Comparison of ENCODE assay signal across 18 cellular contexts in genomic region chr4:48255959-48256342, GRCh38. TPM values are rescaled to one million over a fixed set of nuclear protein-coding genes. Genes with fewer than 3 reads are reported as not detected.
DNase-seq lines count a peak whose midpoint lies in the region; ATAC-seq, FAIRE-seq and TF ChIP-seq lines count a peak whose summit lies in the region.
"Had no signal": no experiment of that assay in that cellular context is flagged by ENCODE, and none has a peak within 500 bp of the region (broad histone marks: within the 10 kb centered on the region; RNA-seq: fewer than 3 reads in every experiment).

No MANE protein-coding gene starts in this region.

- no peaks in the 10 kb centered on the region for H3K9me3 Mint-ChIP-seq in activated T-cell treated with anti-CD3 and anti-CD28 coated beads, Interleukin-2, amount 50 U/mL, for 72 hours
- H3K9me3 Mint-ChIP-seq in activated T-cell treated with anti-CD3 and anti-CD28 coated beads, Interleukin-2, amount 50 U/mL, for 4 hours: no peaks in the 10 kb centered on the region

- H3K9me2 ChIP-seq in Loucy (replicated peaks; ENCODE audit: low read depth, low read length): no peaks in the 10 kb centered on the region
- H3K9me2 ChIP-seq: SK-N-SH had no signal

- peaks cover 1% of the 10 kb centered on the region for H3K4me1 Mint-ChIP-seq in activated T-cell treated with anti-CD3 and anti-CD28 coated beads, Interleukin-2, amount 50 U/mL, for 72 hours (ENCODE audit: low read depth)
- H3K4me1 Mint-ChIP-seq in activated T-cell treated with anti-CD3 and anti-CD28 coated beads, Interleukin-2, amount 50 U/mL, for 4 hours (ENCODE audit: low read depth): peaks cover 3% of the 10 kb centered on the region

- H3K4me3 ChIP-seq in Loucy (ENCODE audit: low read length, poor library complexity, severe bottlenecking): peak overlapping the region; percentile 7
- H3K4me3 ChIP-seq in GM12878: no peak overlapping the region
- H3K4me3 ChIP-seq: MG63 had no signal

- TF ChIP-seq CTCF in Loucy (conservative IDR thresholded peaks at IDR 0.05; ENCODE audit: low read length): no peak
- no peak for TF ChIP-seq CTCF in GM12878 (IDR thresholded peaks at IDR 0.05 in 2 of 3, conservative IDR thresholded peaks at IDR 0.05 in 1 of 3; ENCODE audit: control insufficient read depth in 2 of 3, extremely low read depth in 1 of 3, insufficient read depth in 1 of 3, low read depth in 3 of 3, low read length in 3 of 3)

- no peak for TF ChIP-seq EP300 in GM12878 (IDR thresholded peaks at IDR 0.05; ENCODE audit: borderline replicate concordance in 1 of 2, control insufficient read depth in 1 of 2, low read depth in 2 of 2, low read length in 2 of 2)

- FAIRE-seq in GM12891 (lab: Jason Lieb, UNC) (peak; percentile 76), GM12878 (lab: Jason Lieb, UNC) (no peak), RCC 7860 (lab: Jason Lieb, UNC) (no peak)
- FAIRE-seq: H54 had no signal

- no peaks in the 10 kb centered on the region for H3K36me3 Mint-ChIP-seq in activated T-cell treated with anti-CD3 and anti-CD28 coated beads, Interleukin-2, amount 50 U/mL, for 72 hours (ENCODE audit: insufficient read depth in 2 of 2)
- H3K36me3 Mint-ChIP-seq in activated T-cell treated with anti-CD3 and anti-CD28 coated beads, Interleukin-2, amount 50 U/mL, for 4 hours (ENCODE audit: insufficient read depth): no peaks in the 10 kb centered on the region

- 92% methylated on average over 4 of the region's 4 CpGs for WGBS in GM12878 (ENCODE audit: insufficient coverage, insufficient replicate concordance, low lambda C conversion rate, missing lambda C conversion rate)

- H3K9ac ChIP-seq in Loucy (ENCODE audit: low read depth, low read length, poor library complexity, severe bottlenecking): no peak overlapping the region
- no peak overlapping the region for H3K9ac ChIP-seq in GM12878 (ENCODE audit: control insufficient read depth, insufficient read depth, low read length)
- H3K9ac ChIP-seq: SK-N-SH had no signal

- H3K4me2 ChIP-seq in Loucy (ENCODE audit: low read depth, low read length, poor library complexity, severe bottlenecking): peak overlapping the region; percentile 23
- H3K4me2 ChIP-seq in GM12878 (ENCODE audit: control insufficient read depth, insufficient read depth): no peak overlapping the region
- H3K4me2 ChIP-seq: SK-N-SH had no signal

- ATAC-seq in activated T-cell treated with anti-CD3 and anti-CD28 coated beads, Interleukin-2, amount 50 U/mL, for 72 hours (replicated peaks in 1 of 2): peak; percentile 37 to 81
- ATAC-seq in activated T-cell treated with anti-CD3 and anti-CD28 coated beads, Interleukin-2, amount 50 U/mL, for 4 hours: no peak
- ATAC-seq in GM12878 (peak; percentile 38), sciatic nerve (no peak)

- H3K27me3 ChIP-seq in Loucy (ENCODE audit: insufficient read depth, low read length, poor library complexity, severe bottlenecking): no peaks in the 10 kb centered on the region
- H3K27me3 ChIP-seq in GM12878 (replicated peaks in 1 of 2; ENCODE audit: control insufficient read depth in 2 of 2, insufficient read depth in 2 of 2, low read length in 1 of 2): no peaks in the 10 kb centered on the region
- H3K27me3 ChIP-seq: MG63 had no signal

- H3K9me3 ChIP-seq in Loucy (ENCODE audit: insufficient read depth, low read depth, low read length) (no peaks in the 10 kb centered on the region), GM12878 (replicated peaks; ENCODE audit: control insufficient read depth, insufficient read depth, low read length) (no peaks in the 10 kb centered on the region)
- H3K9me3 ChIP-seq: MG63, SK-N-SH had no signal

- intact Hi-C loops in GM12878 (cut with micrococcal nuclease; ENCODE audit: unreplicated experiment): no loop called here
- intact Hi-C loops in sciatic nerve (cut with DNase I): no loop called here

- H3F3A ChIP-seq in Loucy (ENCODE audit: low read depth): no peaks in the 10 kb centered on the region; the same call in 1 of the 2 replicates

- TF ChIP-seq POLR2A in GM12891 (IDR thresholded peaks at IDR 0.05; ENCODE audit: low read depth, low read length) (no peak), GM12878 (IDR thresholded peaks at IDR 0.05; ENCODE audit: low read depth, low read length) (no peak)

- H3K36me3 ChIP-seq in Loucy (ENCODE audit: insufficient read depth, low read length): no peaks in the 10 kb centered on the region
- peaks cover 0 to 5% of the 10 kb centered on the region in 2 experiments; a peak in 1 of 4 replicates for H3K36me3 ChIP-seq in GM12878 (ENCODE audit: control insufficient read depth in 2 of 2, insufficient read depth in 2 of 2, low read length in 1 of 2)
- H3K36me3 ChIP-seq: MG63 had no signal

- peaks cover 60% of the 10 kb centered on the region for H3K4me1 ChIP-seq in Loucy (ENCODE audit: insufficient read depth, low read length, poor library complexity, severe bottlenecking)
- H3K4me1 ChIP-seq in GM12878 (ENCODE audit: control insufficient read depth, insufficient read depth, low read length): peaks cover 10% of the 10 kb centered on the region

- SMC1A ChIA-PET in GM12878 (lab: Charles Lee; ENCODE audit: uncharacterized antibody, unreplicated experiment): interaction anchor here (1.0 to 2.1 kb wide), 6 partner anchors 9 to 52 kb away, joined by 3 to 6 read pairs (median 6); no protein-coding TSS in a partner anchor

- no peak for DNase-seq in activated T-cell treated with anti-CD3 and anti-CD28 coated beads, Interleukin-2, amount 50 U/mL, for 72 hours
- no peak for DNase-seq in activated T-cell treated with anti-CD3 and anti-CD28 coated beads, Interleukin-2, amount 50 U/mL, for 4 hours
- DNase-seq in GM12891 (ENCODE audit: insufficient read length, low spot score) (no peak), GM12878 (ENCODE audit: low read depth, low spot score) (no peak), activated gamma-delta T cell (lab: John Stamatoyannopoulos, UW) (no peak), sciatic nerve (ENCODE audit: low spot score) (no peak), RCC 7860 (ENCODE audit: low spot score) (no peak)
- DNase-seq: GF-D8, NCI-H1092, NCI-H1436 treated with DMSO at 0.1 percent for 48 hours, NCI-H2107, RPMI8226, SK-N-SH had no signal

- BruUV-seq in GM12878 (replicated peaks; lab: Mats Ljungman, UMichigan): no TSS peak

- H3K79me2 ChIP-seq in Loucy (ENCODE audit: insufficient read depth, low read length): peaks cover 98% of the 10 kb centered on the region
- peaks cover 85% of the 10 kb centered on the region for H3K79me2 ChIP-seq in GM12878 (ENCODE audit: control insufficient read depth, insufficient read depth, low read length)

- in situ Hi-C loops in GM12878 (cut with MboI): no loop called here

- TF ChIP-seq RAD21 in GM12878 (IDR thresholded peaks at IDR 0.05; ENCODE audit: insufficient read depth, low read depth, low read length): no peak

- no peak overlapping the region for H3K4me3 Mint-ChIP-seq in activated T-cell treated with anti-CD3 and anti-CD28 coated beads, Interleukin-2, amount 50 U/mL, for 72 hours
- no peak overlapping the region for H3K4me3 Mint-ChIP-seq in activated T-cell treated with anti-CD3 and anti-CD28 coated beads, Interleukin-2, amount 50 U/mL, for 4 hours
- H3K4me3 Mint-ChIP-seq: B cell had no signal

- CTCF ChIA-PET in GM12878 (lab: Yijun Ruan, JAX): interaction anchor here (0.7 to 1.2 kb wide), 4 partner anchors 11 to 61 kb away, joined by 3 read pairs; no protein-coding TSS in a partner anchor

- peaks cover 81% of the 10 kb centered on the region for H4K20me1 ChIP-seq in Loucy (ENCODE audit: insufficient read depth, low read length, poor library complexity, severe bottlenecking)
- H4K20me1 ChIP-seq in GM12878 (ENCODE audit: control insufficient read depth, insufficient read depth): no peaks in the 10 kb centered on the region; the same call in 1 of the 2 replicates

- no peaks in the 10 kb centered on the region for H3K27me3 Mint-ChIP-seq in activated T-cell treated with anti-CD3 and anti-CD28 coated beads, Interleukin-2, amount 50 U/mL, for 72 hours (ENCODE audit: low read depth)
- H3K27me3 Mint-ChIP-seq in activated T-cell treated with anti-CD3 and anti-CD28 coated beads, Interleukin-2, amount 50 U/mL, for 4 hours (ENCODE audit: low read depth): no peaks in the 10 kb centered on the region
- H3K27me3 Mint-ChIP-seq: B cell had no signal

- H3K27ac ChIP-seq in GM12878 (ENCODE audit: control insufficient read depth, insufficient read depth): no peak overlapping the region

- POLR2A ChIA-PET in GM12878 (lab: Charles Lee): interaction anchor here (0.6 to 1.7 kb wide), 6 partner anchors 12 to 57 kb away, joined by 3 to 7 read pairs (median 4); no protein-coding TSS in a partner anchor

- RAD21 ChIA-PET in GM12878 (lab: Charles Lee; ENCODE audit: unreplicated experiment): no interaction called here

- H2AFZ ChIP-seq in Loucy (ENCODE audit: low read length) (no peak overlapping the region), GM12878 (ENCODE audit: control insufficient read depth, low read depth, low read length) (no peak overlapping the region)

- no peak overlapping the region for H3K27ac Mint-ChIP-seq in activated T-cell treated with anti-CD3 and anti-CD28 coated beads, Interleukin-2, amount 50 U/mL, for 72 hours
- H3K27ac Mint-ChIP-seq: B cell had no signal

TF ChIP-seq in GM12891, 5 proteins besides CTCF, POLR2A, EP300 and RAD21 (continues in another document):
- TF ChIP-seq PAX5 (IDR thresholded peaks at IDR 0.05; ENCODE audit: insufficient read depth, low read length, severe bottlenecking): no peak

TF ChIP-seq in GM12878, 131 proteins besides CTCF, POLR2A, EP300 and RAD21 (continues in another document):
- TF ChIP-seq ATF7 (IDR thresholded peaks at IDR 0.05; ENCODE audit: low read depth) (no peak), JUNB (IDR thresholded peaks at IDR 0.05) (no peak)

RNA-seq across cellular contexts. Expression of gene TEC, which starts 13.7 kb away (rescaled TPM):
- 1 to 10 TPM; 2.2 to 4.6 TPM for total RNA-seq in activated T-cell treated with anti-CD3 and anti-CD28 coated beads, Interleukin-2, amount 50 U/mL, for 72 hours
- total RNA-seq in activated T-cell treated with anti-CD3 and anti-CD28 coated beads, Interleukin-2, amount 50 U/mL, for 4 hours: 1 to 10 TPM in 1 of 3 donors, under 1 TPM in 2; 0.82 to 1.4 (median 0.83) TPM
- 13.7 TPM for polyA plus RNA-seq in GM12891 (2012; ENCODE audit: low read depth, missing spikeins)
- total RNA-seq in GM12878 (2013; cell fraction: nucleolus; rRNA removed): 172 and 194 TPM in 2 replicates
- total RNA-seq in GM12878 (2014; rRNA removed): 24.2 and 27.2 TPM in 2 replicates
- 24.4 and 25.6 TPM in 2 replicates for total RNA-seq in GM12878 (2014; rRNA removed; fragmentation: Illumina TruSeq; extraction: Trizol)
- 19.0 and 20.2 TPM in 2 replicates for total RNA-seq in GM12878 (2021)
- 9.0 TPM for polyA plus RNA-seq in GM12878 (2011; ENCODE audit: low read depth)
- 15.4 and 21.3 TPM in 2 replicates for polyA plus RNA-seq in GM12878 (2011; rRNA removed)
- polyA plus RNA-seq in GM12878 (2011; cell fraction: cytosol; rRNA removed): 6.2 and 7.2 TPM in 2 replicates
- 23.0 and 25.2 TPM in 2 replicates for polyA plus RNA-seq in GM12878 (2011; cell fraction: nucleus; rRNA removed)
- 15.4 and 23.3 TPM in 2 replicates for polyA plus RNA-seq in GM12878 (2012)
- polyA plus RNA-seq in GM12878 (2014; fragmentation: Illumina TruSeq; extraction: Trizol): 18.6 and 23.7 TPM in 2 replicates
- 1 to 10 TPM; 7.4 to 10.0 TPM for polyA plus RNA-seq in GM12878 (2014; fragmentation: Nextera tagmentation; extraction: Ambion mirVana)
- polyA plus RNA-seq in GM12878 (2014; rRNA removed): 17.3 and 19.3 TPM in 2 replicates
- 10 to 100 TPM; 14.6 to 15.5 TPM for polyA plus RNA-seq in GM12878 (2016; fragmentation: Nextera tagmentation; extraction: Ambion mirVana)
- polyA minus RNA-seq in GM12878 (2011; rRNA and poly(A)+ RNA removed): 22.5 and 25.5 TPM in 2 replicates
- 6.9 and 10.0 TPM in 2 replicates for polyA minus RNA-seq in GM12878 (2011; cell fraction: cytosol; rRNA and poly(A)+ RNA removed)
- polyA minus RNA-seq in GM12878 (2011; cell fraction: nucleus; rRNA and poly(A)+ RNA removed): 24.5 and 36.4 TPM in 2 replicates
- 5.3 TPM for total RNA-seq in sciatic nerve
- total RNA-seq: A172 had no signal

Comparison
In these comparisons a context has a peak if more than half of its experiments do, and no peak if none do; other contexts are left out.
1. ATAC-seq: peak in activated T-cell treated with anti-CD3 and anti-CD28 coated beads, Interleukin-2, amount 50 U/mL, for 72 hours (2 of 2) and GM12878 (single experiment); none in activated T-cell treated with anti-CD3 and anti-CD28 coated beads, Interleukin-2, amount 50 U/mL, for 4 hours (0 of 2) and sciatic nerve (single experiment).